Comparison of ENCODE assay signal across 16 cellular contexts in genomic region chr11:115126092-115126491, GRCh38.
A peak's percentile ranks its signal among the peaks of the same experiment; 100 is the strongest.
DNase-seq lines count a peak whose midpoint lies in the region; ATAC-seq and TF ChIP-seq lines count a peak whose summit lies in the region.
"Had no signal": no experiment of that assay in that cellular context is flagged by ENCODE, and none has a peak within 500 bp of the region (broad histone marks: within the 10 kb centered on the region; RNA-seq: fewer than 3 reads in every experiment).

No MANE protein-coding gene starts in this region.

- DNase-seq in PC-9 = no peak
- DNase-seq in body of pancreas = no peak
- no peak for DNase-seq in activated naive CD8-positive, alpha-beta T cell treated with anti-CD3 and anti-CD28 coated beads, Interleukin-2, amount 50 U/mL, for 24 hours
- no peak for DNase-seq in stimulated activated naive CD8-positive, alpha-beta T cell treated with anti-CD3 and anti-CD28 coated beads, Interleukin-15, Interleukin-2, amounts not matched to agents 100 U/mL and 50 U/mL, for 24 hours
- DNase-seq: activated CD8-positive, alpha-beta memory T cell treated with anti-CD3 and anti-CD28 coated beads for 24 hours; activated naive CD4-positive, alpha-beta T cell treated with anti-CD3 and anti-CD28 coated beads for 36 hours; heart left ventricle; NCI-H1105 treated with DMSO at 0.1 percent for 48 hours; T-helper 9 cell had no signal

- no peak overlapping the region for H3K4me2 ChIP-seq in PC-9

- no peaks in the 10 kb centered on the region for H3K27me3 Mint-ChIP-seq in activated T-helper 17 cell treated with anti-CD3 and anti-CD28 coated beads, Interleukin-2, amount 50 U/mL, for 72 hours
- H3K27me3 Mint-ChIP-seq in activated naive CD8-positive, alpha-beta T cell treated with anti-CD3 and anti-CD28 coated beads, Interleukin-2, amount 50 U/mL, for 24 hours = no peaks in the 10 kb centered on the region

- CTCF ChIA-PET in PC-9 (lab: Charles Lee) = no interaction called here

- no peaks in the 10 kb centered on the region for H3F3A ChIP-seq in PC-9 (ENCODE audit: insufficient read depth, low read depth)

- H3K4me1 ChIP-seq in PC-9 (replicated peaks; ENCODE audit: insufficient read depth) (no peaks in the 10 kb centered on the region), body of pancreas (no peaks in the 10 kb centered on the region)
- H3K4me1 ChIP-seq: heart left ventricle had no signal

- H3K9me3 ChIP-seq in PC-9 (ENCODE audit: insufficient read depth, low read depth) (no peaks in the 10 kb centered on the region), body of pancreas (no peaks in the 10 kb centered on the region)
- H3K9me3 ChIP-seq: heart left ventricle had no signal

- H3K27ac Mint-ChIP-seq in activated T-helper 17 cell treated with anti-CD3 and anti-CD28 coated beads, Interleukin-2, amount 50 U/mL, for 72 hours = no peak overlapping the region
- no peak overlapping the region for H3K27ac Mint-ChIP-seq in activated naive CD8-positive, alpha-beta T cell treated with anti-CD3 and anti-CD28 coated beads, Interleukin-2, amount 50 U/mL, for 24 hours
- H3K27ac Mint-ChIP-seq: activated naive CD4-positive, alpha-beta T cell treated with anti-CD3 and anti-CD28 coated beads for 36 hours; IgD-negative memory B cell; nephron had no signal

- no peaks in the 10 kb centered on the region for H3K36me3 Mint-ChIP-seq in activated T-helper 17 cell treated with anti-CD3 and anti-CD28 coated beads, Interleukin-2, amount 50 U/mL, for 72 hours (ENCODE audit: low read depth)
- H3K36me3 Mint-ChIP-seq in activated naive CD8-positive, alpha-beta T cell treated with anti-CD3 and anti-CD28 coated beads, Interleukin-2, amount 50 U/mL, for 24 hours (ENCODE audit: low read depth) = no peaks in the 10 kb centered on the region
- H3K36me3 Mint-ChIP-seq: IgD-negative memory B cell had no signal

- no peaks in the 10 kb centered on the region for H3K4me1 Mint-ChIP-seq in activated T-helper 17 cell treated with anti-CD3 and anti-CD28 coated beads, Interleukin-2, amount 50 U/mL, for 72 hours
- no peaks in the 10 kb centered on the region for H3K4me1 Mint-ChIP-seq in activated naive CD8-positive, alpha-beta T cell treated with anti-CD3 and anti-CD28 coated beads, Interleukin-2, amount 50 U/mL, for 24 hours

- no peaks in the 10 kb centered on the region for H3K36me3 ChIP-seq in PC-9 (ENCODE audit: low read depth)
- no peaks in the 10 kb centered on the region for H3K36me3 ChIP-seq in body of pancreas (replicated peaks in 1 of 2; ENCODE audit: insufficient read depth in 1 of 2, low read depth in 2 of 2)
- H3K36me3 ChIP-seq: cardiac muscle cell, heart left ventricle had no signal

- H3K27ac ChIP-seq in PC-9 = no peak overlapping the region
- H3K27ac ChIP-seq in body of pancreas = no peak overlapping the region
- H3K27ac ChIP-seq: cardiac muscle cell, heart left ventricle had no signal

- POLR2A ChIA-PET in PC-9 (lab: Charles Lee; ENCODE audit: unreplicated experiment) = no interaction called here

- intact Hi-C loops in PC-9 (cut with micrococcal nuclease; ENCODE audit: unreplicated experiment) (no loop called here), body of pancreas (cut with DNase I) (no loop called here)

- ATAC-seq in GM18873 (IDR thresholded peaks at IDR 0.05; ENCODE audit: low FRiP score, unreplicated experiment) (peak; percentile 3), GM21528 (IDR thresholded peaks at IDR 0.05; ENCODE audit: low FRiP score, unreplicated experiment) (peak; percentile 17), HG03045 (IDR thresholded peaks at IDR 0.05; ENCODE audit: unreplicated experiment) (peak; percentile 9), body of pancreas (no peak)
- ATAC-seq in activated T-helper 17 cell treated with anti-CD3 and anti-CD28 coated beads, Interleukin-2, amount 50 U/mL, for 72 hours (replicated peaks) = peak; percentile 10
- ATAC-seq in activated naive CD8-positive, alpha-beta T cell treated with anti-CD3 and anti-CD28 coated beads, Interleukin-2, amount 50 U/mL, for 24 hours = no peak
- ATAC-seq in stimulated activated naive CD8-positive, alpha-beta T cell treated with anti-CD3 and anti-CD28 coated beads, Interleukin-15, Interleukin-2, amounts not matched to agents 100 U/mL and 50 U/mL, for 24 hours = no peak
- ATAC-seq: heart left ventricle had no signal

- H2AFZ ChIP-seq in PC-9 = no peak overlapping the region

- no peaks in the 10 kb centered on the region for H3K79me2 ChIP-seq in PC-9 (ENCODE audit: low read depth)

- H3K9me2 ChIP-seq in PC-9 (ENCODE audit: insufficient read depth) = no peaks in the 10 kb centered on the region

- TF ChIP-seq CTCF in PC-9 (conservative IDR thresholded peaks at IDR 0.05) (no peak), body of pancreas (IDR thresholded peaks at IDR 0.05) (no peak)

- no peak overlapping the region for H3K4me3 Mint-ChIP-seq in activated T-helper 17 cell treated with anti-CD3 and anti-CD28 coated beads, Interleukin-2, amount 50 U/mL, for 72 hours
- no peak overlapping the region for H3K4me3 Mint-ChIP-seq in activated naive CD8-positive, alpha-beta T cell treated with anti-CD3 and anti-CD28 coated beads, Interleukin-2, amount 50 U/mL, for 24 hours
- H3K4me3 Mint-ChIP-seq: activated naive CD4-positive, alpha-beta T cell treated with anti-CD3 and anti-CD28 coated beads for 36 hours; IgD-negative memory B cell; nephron had no signal

- TF ChIP-seq POLR2A in body of pancreas (IDR thresholded peaks at IDR 0.05) = no peak

- no peaks in the 10 kb centered on the region for H4K20me1 ChIP-seq in PC-9 (ENCODE audit: insufficient read depth)

- BruUV-seq in PC-9 (replicated peaks; lab: Mats Ljungman, UMichigan) = no TSS peak

- H3K27me3 ChIP-seq in PC-9 (ENCODE audit: insufficient read depth, low read depth) (peaks cover 45% of the 10 kb centered on the region; the same call in 1 of the 2 replicates), body of pancreas (no peaks in the 10 kb centered on the region)
- H3K27me3 ChIP-seq: cardiac muscle cell, heart left ventricle had no signal

- whole genome bisulfite sequencing in body of pancreas, 2 donors = 35 to 57% methylated on average over 2 of the region's 2 CpGs

- H3K9me3 Mint-ChIP-seq in activated T-helper 17 cell treated with anti-CD3 and anti-CD28 coated beads, Interleukin-2, amount 50 U/mL, for 72 hours = no peaks in the 10 kb centered on the region
- H3K9me3 Mint-ChIP-seq in activated naive CD8-positive, alpha-beta T cell treated with anti-CD3 and anti-CD28 coated beads, Interleukin-2, amount 50 U/mL, for 24 hours = peaks cover 8% of the 10 kb centered on the region
- H3K9me3 Mint-ChIP-seq: activated naive CD4-positive, alpha-beta T cell treated with anti-CD3 and anti-CD28 coated beads for 36 hours; nephron had no signal

- H3K4me3 ChIP-seq in PC-9 = no peak overlapping the region
- H3K4me3 ChIP-seq in body of pancreas = no peak overlapping the region
- H3K4me3 ChIP-seq: cardiac muscle cell, heart left ventricle had no signal

Comparison
In these comparisons a context has a peak if more than half of its experiments do, and no peak if none do; other contexts are left out.
1. ATAC-seq: peak in GM18873 (single experiment), GM21528 (single experiment), HG03045 (single experiment) and activated T-helper 17 cell treated with anti-CD3 and anti-CD28 coated beads, Interleukin-2, amount 50 U/mL, for 72 hours (single experiment); none in body of pancreas (single experiment), activated naive CD8-positive, alpha-beta T cell treated with anti-CD3 and anti-CD28 coated beads, Interleukin-2, amount 50 U/mL, for 24 hours (single experiment) and stimulated activated naive CD8-positive, alpha-beta T cell treated with anti-CD3 and anti-CD28 coated beads, Interleukin-15, Interleukin-2, amounts not matched to agents 100 U/mL and 50 U/mL, for 24 hours (single experiment).